27 cellular contexts compared by ENCODE assay signal in the genomic region with DNA sequence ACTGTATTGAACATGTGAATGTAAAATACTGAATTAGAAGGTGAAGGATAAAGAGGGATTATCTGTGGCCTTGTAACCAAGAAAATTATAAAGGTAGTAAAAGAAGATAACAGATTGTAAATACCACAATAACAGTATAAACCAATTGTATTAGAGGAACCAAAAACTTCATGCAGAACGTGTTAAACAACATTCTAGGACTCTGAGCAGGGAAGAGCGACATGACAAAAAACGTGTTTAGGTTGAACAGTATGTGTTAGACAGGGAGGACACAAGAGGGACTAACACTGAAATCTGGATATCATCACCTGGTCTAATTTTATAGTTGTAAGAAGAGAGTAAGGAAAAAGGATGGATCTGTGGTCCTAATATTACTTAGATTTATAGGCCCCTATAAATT.
"Had no signal": no experiment of that assay in that cellular context is flagged by ENCODE, and none has a peak within 500 bp of the region (broad histone marks: within the 10 kb centered on the region; RNA-seq: fewer than 3 reads in every experiment).

No MANE protein-coding gene starts in this region.

- H3K27me3 ChIP-seq: colonic mucosa, dorsolateral prefrontal cortex, esophagus muscularis mucosa, esophagus squamous epithelium, foreskin keratinocyte, gastrocnemius medialis, gastroesophageal sphincter, heart left ventricle, heart right ventricle, hepatocyte had no signal

- H3K4me3 ChIP-seq: colonic mucosa, coronary artery, dorsolateral prefrontal cortex, esophagus muscularis mucosa, esophagus squamous epithelium, gastrocnemius medialis, gastroesophageal sphincter, heart left ventricle, heart right ventricle, hepatocyte had no signal

- H3K4me1 Mint-ChIP-seq: endodermal cell had no signal

- H3K27me3 Mint-ChIP-seq: dendritic cell treated with granulocyte-macrophage colony-stimulating factor and Interleukin-4, amounts not matched to agents 40 ng/mL and 50 ng/mL, for 4 days; effector memory CD8-positive, alpha-beta T cell had no signal

- H3K27ac Mint-ChIP-seq: dendritic cell treated with granulocyte-macrophage colony-stimulating factor and Interleukin-4, amounts not matched to agents 40 ng/mL and 50 ng/mL, for 4 days; effector memory CD8-positive, alpha-beta T cell; endodermal cell had no signal

- H3K27ac ChIP-seq: colonic mucosa, coronary artery, dorsolateral prefrontal cortex, epithelial cell of prostate, esophagus muscularis mucosa, esophagus squamous epithelium, foreskin keratinocyte, gastrocnemius medialis, gastroesophageal sphincter, heart left ventricle, heart right ventricle, hepatocyte had no signal

- H3K4me3 Mint-ChIP-seq: dendritic cell treated with granulocyte-macrophage colony-stimulating factor and Interleukin-4, amounts not matched to agents 40 ng/mL and 50 ng/mL, for 4 days; effector memory CD8-positive, alpha-beta T cell; endodermal cell had no signal

- H2AFZ ChIP-seq: hepatocyte had no signal

- H3K4me2 ChIP-seq: hepatocyte had no signal

- H3K36me3 ChIP-seq: colonic mucosa, esophagus muscularis mucosa, esophagus squamous epithelium, gastrocnemius medialis, gastroesophageal sphincter, heart left ventricle, heart right ventricle had no signal

- H3K79me2 ChIP-seq: hepatocyte had no signal

- H3K4me1 ChIP-seq: colonic mucosa, esophagus muscularis mucosa, esophagus squamous epithelium, gastrocnemius medialis, gastroesophageal sphincter had no signal

- FAIRE-seq: colon, endometrium, endothelial cell of umbilical vein had no signal

- H3K9me3 ChIP-seq: colonic mucosa, esophagus muscularis mucosa, esophagus squamous epithelium, gastrocnemius medialis, gastroesophageal sphincter, heart left ventricle, heart right ventricle had no signal

- H3K9me3 Mint-ChIP-seq: dendritic cell treated with granulocyte-macrophage colony-stimulating factor and Interleukin-4, amounts not matched to agents 40 ng/mL and 50 ng/mL, for 4 days; effector memory CD8-positive, alpha-beta T cell had no signal

- DNase-seq: colonic mucosa; dermis blood vessel endothelial cell; dorsolateral prefrontal cortex; effector CD4-positive, alpha-beta T cell; effector CD8-positive, alpha-beta T cell; effector memory CD4-positive, alpha-beta T cell; effector memory CD8-positive, alpha-beta T cell; endodermal cell; erythroblast; esophagus squamous epithelium; foreskin fibroblast; foreskin keratinocyte; foreskin melanocyte; gastrocnemius medialis; glutamatergic neuron; head of caudate nucleus; heart left ventricle; heart right ventricle had no signal
